ENCODE assay signal across 1 cellular context in genomic region chr9:125409217-125409636, GRCh38.
TF ChIP-seq lines count a peak whose summit lies in the region.

No MANE protein-coding gene starts in this region.

TF ChIP-seq in IMR-90, 13 proteins besides CTCF, POLR2A, EP300 and RAD21 (continued from another document):
- TF ChIP-seq NFE2L2 (IDR thresholded peaks at IDR 0.05; ENCODE audit: low read depth, low read length), result no peak
- TF ChIP-seq CEBPB (IDR thresholded peaks at IDR 0.05; ENCODE audit: low read depth, low read length), result no peak
- TF ChIP-seq CHD1 (IDR thresholded peaks at IDR 0.05; ENCODE audit: low read depth, low read length), result no peak
- TF ChIP-seq ELK1 (IDR thresholded peaks at IDR 0.05; ENCODE audit: borderline replicate concordance, low read depth, low read length), result no peak
- no peak for TF ChIP-seq BHLHE40 (IDR thresholded peaks at IDR 0.05; ENCODE audit: low read depth, low read length)
- TF ChIP-seq FOS (IDR thresholded peaks at IDR 0.05; ENCODE audit: low read depth, low read length), result no peak
